In the genomic region with DNA sequence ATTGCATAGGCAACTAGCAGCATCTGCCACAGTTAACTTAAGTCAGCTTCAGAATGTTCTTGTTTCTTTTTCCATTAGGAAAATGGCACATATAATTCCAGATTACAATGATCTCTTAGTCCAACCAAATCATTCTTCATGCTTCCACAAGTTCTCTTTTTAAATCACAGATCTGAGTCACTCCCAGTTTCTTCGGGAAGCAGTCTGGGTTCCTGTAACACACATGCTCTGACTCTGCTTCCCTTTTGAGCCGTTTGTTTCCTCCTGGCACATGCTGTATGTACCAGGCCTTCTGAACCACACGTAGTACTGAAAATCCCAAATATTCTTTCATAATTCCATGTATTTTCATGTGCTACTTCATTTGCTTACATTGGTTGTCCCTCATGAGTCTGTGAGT, we compare ENCODE assay signal across 22 cellular contexts.
"Had no signal": no experiment of that assay in that cellular context is flagged by ENCODE, and none has a peak within 500 bp of the region (broad histone marks: within the 10 kb centered on the region; RNA-seq: fewer than 3 reads in every experiment).

No MANE protein-coding gene starts in this region.

- H3K9me3 ChIP-seq: esophagus squamous epithelium, neutrophil, pancreas, testis, tibial nerve, upper lobe of right lung, uterus had no signal

- H3K4me1 Mint-ChIP-seq: memory B cell; naive B cell; neural crest cell; stimulated activated effector memory CD8-positive, alpha-beta T cell treated with anti-CD3 and anti-CD28 coated beads, Interleukin-12 subunit alpha, Interleukin-12 subunit beta, amount 100 ng/mL, for 72 hours had no signal

- H3K27me3 Mint-ChIP-seq: memory B cell; naive B cell; natural killer cell treated with Interleukin-12 subunit alpha and Interleukin-12 subunit beta and Interleukin-15 and Interleukin-18, amount 100 ng/mL, for 72 hours; progenitor cell of endocrine pancreas had no signal

- H3K36me3 ChIP-seq: esophagus squamous epithelium, neutrophil, pancreas, tibial nerve, upper lobe of right lung, uterus had no signal

- H3K4me3 Mint-ChIP-seq: endodermal cell; memory B cell; naive B cell; natural killer cell treated with Interleukin-12 subunit alpha and Interleukin-12 subunit beta and Interleukin-15 and Interleukin-18, amount 100 ng/mL, for 72 hours; neural crest cell; stimulated activated effector memory CD8-positive, alpha-beta T cell treated with anti-CD3 and anti-CD28 coated beads, Interleukin-12 subunit alpha, Interleukin-12 subunit beta, amount 100 ng/mL, for 72 hours had no signal

- H3K27ac ChIP-seq: esophagus squamous epithelium, neutrophil, pancreas, testis, tibial nerve, upper lobe of right lung, uterus had no signal

- H3K36me3 Mint-ChIP-seq: memory B cell; naive B cell; natural killer cell treated with Interleukin-12 subunit alpha and Interleukin-12 subunit beta and Interleukin-15 and Interleukin-18, amount 100 ng/mL, for 72 hours; stimulated activated effector memory CD8-positive, alpha-beta T cell treated with anti-CD3 and anti-CD28 coated beads, Interleukin-12 subunit alpha, Interleukin-12 subunit beta, amount 100 ng/mL, for 72 hours had no signal

- H3K27ac Mint-ChIP-seq: endodermal cell; memory B cell; naive B cell; natural killer cell treated with Interleukin-12 subunit alpha and Interleukin-12 subunit beta and Interleukin-15 and Interleukin-18, amount 100 ng/mL, for 72 hours; progenitor cell of endocrine pancreas; stimulated activated effector memory CD8-positive, alpha-beta T cell treated with anti-CD3 and anti-CD28 coated beads, Interleukin-12 subunit alpha, Interleukin-12 subunit beta, amount 100 ng/mL, for 72 hours had no signal

- H3K27me3 ChIP-seq: esophagus squamous epithelium, neutrophil, pancreas, testis, tibial nerve, upper lobe of right lung, uterus had no signal

- H3K4me1 ChIP-seq: esophagus squamous epithelium, testis, tibial nerve, upper lobe of right lung, uterus had no signal

- ATAC-seq: natural killer cell treated with Interleukin-12 subunit alpha and Interleukin-12 subunit beta and Interleukin-15 and Interleukin-18, amount 100 ng/mL, for 72 hours; sciatic nerve; stimulated activated effector memory CD8-positive, alpha-beta T cell treated with anti-CD3 and anti-CD28 coated beads, Interleukin-12 subunit alpha, Interleukin-12 subunit beta, amount 100 ng/mL, for 72 hours; upper lobe of right lung had no signal

- H3K9me3 Mint-ChIP-seq: endodermal cell; natural killer cell treated with Interleukin-12 subunit alpha and Interleukin-12 subunit beta and Interleukin-15 and Interleukin-18, amount 100 ng/mL, for 72 hours; stimulated activated effector memory CD8-positive, alpha-beta T cell treated with anti-CD3 and anti-CD28 coated beads, Interleukin-12 subunit alpha, Interleukin-12 subunit beta, amount 100 ng/mL, for 72 hours had no signal

- H3K4me3 ChIP-seq: esophagus squamous epithelium, lung, pancreas, testis, tibial nerve, upper lobe of right lung, uterus had no signal

- DNase-seq: cortex of kidney; effector CD8-positive, alpha-beta T cell; endodermal cell; esophagus squamous epithelium; hypothalamus; naive B cell; pancreas; stimulated activated CD4-positive, alpha-beta T cell treated with anti-CD3 and anti-CD28 coated beads, Interleukin-2, amount 100 ng/mL, for 24 hours; stimulated activated CD4-positive, alpha-beta T cell treated with anti-CD3 and anti-CD28 coated beads, Interleukin-4, amount 100 ng/mL, for 24 hours; stimulated activated naive CD4-positive, alpha-beta T cell treated with Interleukin-2 at 50 U/mL for 16 hours; testis; upper lobe of right lung; uterus had no signal
